21 cellular contexts compared by ENCODE assay signal in genomic region chr7:114862406-114862805, GRCh38. TPM values are rescaled to one million over a fixed set of nuclear protein-coding genes. Genes with fewer than 3 reads are reported as not detected.
A peak's percentile ranks its signal among the peaks of the same experiment; 100 is the strongest.
DNase-seq lines count a peak whose midpoint lies in the region; ATAC-seq, FAIRE-seq and TF ChIP-seq lines count a peak whose summit lies in the region.
"Had no signal": no experiment of that assay in that cellular context is flagged by ENCODE, and none has a peak within 500 bp of the region (broad histone marks: within the 10 kb centered on the region; RNA-seq: fewer than 3 reads in every experiment).

No MANE protein-coding gene starts in this region.

- H3K9ac ChIP-seq in astrocyte (ENCODE audit: low read length) = no peak overlapping the region
- H3K9ac ChIP-seq: BLaER1 treated with 17β-estradiol and CSF1 and Interleukin-3, amounts not matched to agents 10 nM and 100 nM had no signal

- no peak overlapping the region for H3K4me2 ChIP-seq in astrocyte (ENCODE audit: low read length)
- H3K4me2 ChIP-seq: A549; BLaER1 treated with 17β-estradiol and CSF1 and Interleukin-3, amounts not matched to agents 10 nM and 100 nM had no signal

- H3K27ac Mint-ChIP-seq in activated naive CD8-positive, alpha-beta T cell = peak overlapping the region; percentile 1
- H3K27ac Mint-ChIP-seq in activated naive CD8-positive, alpha-beta T cell treated with anti-CD3 and anti-CD28 coated beads, Interleukin-2, amount 50 U/mL, for 24 hours = no peak overlapping the region
- H3K27ac Mint-ChIP-seq in astrocyte (ENCODE audit: unreplicated experiment) = no peak overlapping the region
- H3K27ac Mint-ChIP-seq: B cell; CD4-positive, alpha-beta T cell; CD8-positive, alpha-beta T cell had no signal

- no peak for ATAC-seq in activated naive CD8-positive, alpha-beta T cell treated with anti-CD3 and anti-CD28 coated beads, Interleukin-2, amount 50 U/mL, for 24 hours
- ATAC-seq: A549; CD8-positive, alpha-beta T cell had no signal

- no peaks in the 10 kb centered on the region for H3K27me3 ChIP-seq in astrocyte (ENCODE audit: insufficient read depth, low read length)
- H3K27me3 ChIP-seq: BLaER1 treated with 17β-estradiol and CSF1 and Interleukin-3, amounts not matched to agents 10 nM and 100 nM had no signal

- H3K9me3 Mint-ChIP-seq in activated naive CD8-positive, alpha-beta T cell (ENCODE audit: low read depth) = no peaks in the 10 kb centered on the region
- no peaks in the 10 kb centered on the region for H3K9me3 Mint-ChIP-seq in activated naive CD8-positive, alpha-beta T cell treated with anti-CD3 and anti-CD28 coated beads, Interleukin-2, amount 50 U/mL, for 24 hours
- H3K9me3 Mint-ChIP-seq in astrocyte (ENCODE audit: unreplicated experiment) = no peaks in the 10 kb centered on the region
- H3K9me3 Mint-ChIP-seq: CD4-positive, alpha-beta T cell; CD8-positive, alpha-beta T cell had no signal

- FAIRE-seq in astrocyte (lab: Jason Lieb, UNC) = peak; percentile 26
- FAIRE-seq: D721Med, G401.6, GM12891, GM19239 had no signal

- H3K4me1 Mint-ChIP-seq in activated naive CD8-positive, alpha-beta T cell (ENCODE audit: low read depth) = peaks cover 7% of the 10 kb centered on the region
- no peaks in the 10 kb centered on the region for H3K4me1 Mint-ChIP-seq in activated naive CD8-positive, alpha-beta T cell treated with anti-CD3 and anti-CD28 coated beads, Interleukin-2, amount 50 U/mL, for 24 hours
- peaks cover 4% of the 10 kb centered on the region for H3K4me1 Mint-ChIP-seq in astrocyte (ENCODE audit: low read depth, unreplicated experiment)
- H3K4me1 Mint-ChIP-seq: B cell had no signal

- TF ChIP-seq CTCF in astrocyte (IDR thresholded peaks at IDR 0.05; ENCODE audit: insufficient read depth, low read depth, low read length) = no peak

- H3K27ac ChIP-seq in astrocyte (ENCODE audit: low read depth, low read length) = no peak overlapping the region
- H3K27ac ChIP-seq: A549; BLaER1 treated with 17β-estradiol and CSF1 and Interleukin-3, amounts not matched to agents 10 nM and 100 nM; C4-2B had no signal

- no peak overlapping the region for H3K4me3 Mint-ChIP-seq in activated naive CD8-positive, alpha-beta T cell
- H3K4me3 Mint-ChIP-seq in activated naive CD8-positive, alpha-beta T cell treated with anti-CD3 and anti-CD28 coated beads, Interleukin-2, amount 50 U/mL, for 24 hours = no peak overlapping the region
- no peak overlapping the region for H3K4me3 Mint-ChIP-seq in astrocyte (ENCODE audit: unreplicated experiment)
- H3K4me3 Mint-ChIP-seq: B cell; CD4-positive, alpha-beta T cell; CD8-positive, alpha-beta T cell had no signal

- no peaks in the 10 kb centered on the region for H4K20me1 ChIP-seq in astrocyte (ENCODE audit: insufficient read depth, low read length)
- H4K20me1 ChIP-seq: BLaER1 treated with 17β-estradiol and CSF1 and Interleukin-3, amounts not matched to agents 10 nM and 100 nM had no signal

- no peak for DNase-seq in activated naive CD8-positive, alpha-beta T cell treated with anti-CD3 and anti-CD28 coated beads, Interleukin-2, amount 50 U/mL, for 24 hours
- no peak for DNase-seq in astrocyte (ENCODE audit: low read depth)
- no peak for DNase-seq in OCI-M1 (lab: John Stamatoyannopoulos, UW)
- DNase-seq in stimulated activated CD4-positive, alpha-beta T cell treated with anti-CD3 and anti-CD28 coated beads, Interleukin-1b, Interleukin-23, amount 100 ng/mL, for 48 hours = no peak
- DNase-seq: 8988T; AML-193; Caco-2; Calu3; CD4-positive, alpha-beta T cell; CD8-positive, alpha-beta T cell; DMS79 treated with DMSO at 0.1 percent for 48 hours; GF-D8 had no signal

- no peak overlapping the region for H3K4me3 ChIP-seq in astrocyte (ENCODE audit: insufficient read depth, low read depth, low read length)
- H3K4me3 ChIP-seq: A549; BLaER1 treated with 17β-estradiol and CSF1 and Interleukin-3, amounts not matched to agents 10 nM and 100 nM had no signal

- H2AFZ ChIP-seq in astrocyte (ENCODE audit: low read depth, low read length) = no peak overlapping the region

- no peaks in the 10 kb centered on the region for H3K4me1 ChIP-seq in astrocyte (ENCODE audit: insufficient read depth, low read length)

- no peaks in the 10 kb centered on the region for H3K36me3 Mint-ChIP-seq in activated naive CD8-positive, alpha-beta T cell
- H3K36me3 Mint-ChIP-seq in activated naive CD8-positive, alpha-beta T cell treated with anti-CD3 and anti-CD28 coated beads, Interleukin-2, amount 50 U/mL, for 24 hours (ENCODE audit: low read depth) = no peaks in the 10 kb centered on the region
- no peaks in the 10 kb centered on the region for H3K36me3 Mint-ChIP-seq in astrocyte (ENCODE audit: low read depth, unreplicated experiment)
- H3K36me3 Mint-ChIP-seq: CD8-positive, alpha-beta T cell had no signal

- H3K36me3 ChIP-seq in astrocyte (ENCODE audit: insufficient read depth, low read length) = no peaks in the 10 kb centered on the region
- H3K36me3 ChIP-seq: BLaER1 treated with 17β-estradiol and CSF1 and Interleukin-3, amounts not matched to agents 10 nM and 100 nM had no signal

- H3K27me3 Mint-ChIP-seq in activated naive CD8-positive, alpha-beta T cell = peaks cover 1% of the 10 kb centered on the region
- no peaks in the 10 kb centered on the region for H3K27me3 Mint-ChIP-seq in activated naive CD8-positive, alpha-beta T cell treated with anti-CD3 and anti-CD28 coated beads, Interleukin-2, amount 50 U/mL, for 24 hours
- no peaks in the 10 kb centered on the region for H3K27me3 Mint-ChIP-seq in astrocyte (ENCODE audit: low read depth, unreplicated experiment)
- H3K27me3 Mint-ChIP-seq: B cell; CD4-positive, alpha-beta T cell had no signal

- no peaks in the 10 kb centered on the region for H3K79me2 ChIP-seq in astrocyte (ENCODE audit: insufficient read depth, low read length)

- H3K9me3 ChIP-seq in astrocyte (ENCODE audit: insufficient read depth, low read depth, low read length) = no peaks in the 10 kb centered on the region
- H3K9me3 ChIP-seq: A549; BLaER1 treated with 17β-estradiol and CSF1 and Interleukin-3, amounts not matched to agents 10 nM and 100 nM; Caco-2 had no signal

RNA-seq across cellular contexts. Expression of gene MDFIC, which starts 59.5 kb away (rescaled TPM):
- 17.7 and 20.3 TPM in 2 replicates for total RNA-seq in astrocyte
